In genomic region chr20:6708010-6708409, GRCh38 we compare ENCODE assay signal across 11 cellular contexts. TPM values are rescaled to one million over a fixed set of nuclear protein-coding genes. Genes with fewer than 3 reads are reported as not detected.
DNase-seq lines count a peak whose midpoint lies in the region; ATAC-seq and TF ChIP-seq lines count a peak whose summit lies in the region.
"Had no signal": no experiment of that assay in that cellular context is flagged by ENCODE, and none has a peak within 500 bp of the region (broad histone marks: within the 10 kb centered on the region; RNA-seq: fewer than 3 reads in every experiment).

No MANE protein-coding gene starts in this region.

- H3K27ac ChIP-seq in substantia nigra (ENCODE audit: low read depth, low read length, poor library complexity, severe bottlenecking), result no peak overlapping the region

- TF ChIP-seq CTCF in AG09309 (IDR thresholded peaks at IDR 0.05; ENCODE audit: control insufficient read depth, insufficient read depth, low read depth, low read length, missing control alignments), result no peak

- no peak for ATAC-seq in HG02588 (IDR thresholded peaks at IDR 0.05; ENCODE audit: unreplicated experiment)
- ATAC-seq: stimulated activated effector memory CD8-positive, alpha-beta T cell treated with anti-CD3 and anti-CD28 coated beads, Interleukin-12 subunit alpha, Interleukin-12 subunit beta, amount 100 ng/mL, for 72 hours had no signal

- H3K4me3 ChIP-seq in AG09309 (ENCODE audit: control insufficient read depth, low read depth, low read length), result no peak overlapping the region

- DNase-seq in AG09309 (ENCODE audit: low read depth), result peak; percentile 7
- DNase-seq in RPMI7951 (ENCODE audit: low read depth), result peak; percentile 83
- peak; percentile 48 for DNase-seq in fibroblast of peridontal ligament (ENCODE audit: extremely low read depth)
- peak; percentile 79 for DNase-seq in myocyte (ENCODE audit: low read depth)
- DNase-seq in substantia nigra (lab: John Stamatoyannopoulos, UW), result no peak
- DNase-seq in HUDEP-2 (lab: John Stamatoyannopoulos, UW; ENCODE audit: unreplicated experiment in 76 of 76), result no peak
- no peak for DNase-seq in 8988T
- DNase-seq: C1 segment of cervical spinal cord had no signal

RNA-seq across cellular contexts. Expression of gene BMP2, which starts 59.5 kb away (rescaled TPM):
- total RNA-seq in RPMI7951 (2014; rRNA removed; shearing (Covaris generic)), result 0.84 and 0.88 TPM in 2 replicates
- 2.7 and 3.7 TPM in 2 replicates for total RNA-seq in myocyte
- 0.14 TPM for polyA plus RNA-seq in myocyte (2012)
- total RNA-seq: OCI-LY7 had no signal

Comparison
In these comparisons a context has a peak if more than half of its experiments do, and no peak if none do; other contexts are left out.
1. DNase-seq: peak in AG09309 (single experiment), RPMI7951 (single experiment), fibroblast of peridontal ligament (single experiment) and myocyte (single experiment); none in substantia nigra (0 of 49), HUDEP-2 (0 of 76) and 8988T (single experiment).